ENCODE assay signal across 28 cellular contexts in genomic region chr22:49202226-49202625, GRCh38.
DNase-seq lines count a peak whose midpoint lies in the region; ATAC-seq and TF ChIP-seq lines count a peak whose summit lies in the region.
"Had no signal": no experiment of that assay in that cellular context is flagged by ENCODE, and none has a peak within 500 bp of the region (broad histone marks: within the 10 kb centered on the region; RNA-seq: fewer than 3 reads in every experiment).

No MANE protein-coding gene starts in this region.

- no peak for TF ChIP-seq CTCF in dorsolateral prefrontal cortex (IDR thresholded peaks at IDR 0.05 in 54 of 56, conservative IDR thresholded peaks at IDR 0.05 in 2 of 56; ENCODE audit: low read depth in 1 of 56, partially characterized antibody in 56 of 56)
- no peak for TF ChIP-seq CTCF in osteocyte (IDR thresholded peaks at IDR 0.05)

- no peaks in the 10 kb centered on the region for H3K9me3 Mint-ChIP-seq in activated naive CD8-positive, alpha-beta T cell treated with anti-CD3 and anti-CD28 coated beads, Interleukin-2, amount 10 ng/mL, durations not matched to agents 7 days and 5 days
- H3K9me3 Mint-ChIP-seq in activated naive CD8-positive, alpha-beta T cell treated with anti-CD3 and anti-CD28 coated beads, Interleukin-2, amount 50 U/mL, for 24 hours: no peaks in the 10 kb centered on the region
- H3K9me3 Mint-ChIP-seq in osteocyte (ENCODE audit: unreplicated experiment): peaks cover 12% of the 10 kb centered on the region
- H3K9me3 Mint-ChIP-seq: activated B cell treated with CpG ODN at 0.5 μM for 24 hours; activated naive CD4-positive, alpha-beta T cell treated with anti-CD3 and anti-CD28 coated beads, Interleukin-2, amount 50 U/mL, for 72 hours; activated T-helper 2 cell treated with anti-CD3 and anti-CD28 coated beads, Interferon-gamma antibody, Interleukin-2, Interleukin-4, amounts not matched to agents 10 μg/mL and 5 μg/mL and 100 μg/mL, durations not matched to agents 14 hours and 24 hours and 36 hours; CD4-positive, CD25-positive, alpha-beta regulatory T cell; stimulated activated naive B cell treated with anti-CD40 and anti-IgM and Interleukin-4, amounts not matched to agents 10 μg/mL and 1 μg/mL and 100 μg/mL, for 72 hours; T-cell had no signal

- H3K4me3 ChIP-seq in dorsolateral prefrontal cortex: no peak overlapping the region
- H3K4me3 ChIP-seq: A549, MG63, psoas muscle had no signal

- H3K4me3 Mint-ChIP-seq in activated naive CD8-positive, alpha-beta T cell treated with anti-CD3 and anti-CD28 coated beads, Interleukin-2, amount 10 ng/mL, durations not matched to agents 7 days and 5 days: no peak overlapping the region
- no peak overlapping the region for H3K4me3 Mint-ChIP-seq in activated naive CD8-positive, alpha-beta T cell treated with anti-CD3 and anti-CD28 coated beads, Interleukin-2, amount 50 U/mL, for 24 hours
- no peak overlapping the region for H3K4me3 Mint-ChIP-seq in osteocyte (ENCODE audit: unreplicated experiment)
- H3K4me3 Mint-ChIP-seq: activated B cell treated with CpG ODN at 0.5 μM for 24 hours; CD4-positive, CD25-positive, alpha-beta regulatory T cell; naive B cell; stimulated activated naive B cell treated with anti-CD40 and anti-IgM and Interleukin-4, amounts not matched to agents 10 μg/mL and 1 μg/mL and 100 μg/mL, for 72 hours; T-cell had no signal

- ATAC-seq in activated naive CD8-positive, alpha-beta T cell treated with anti-CD3 and anti-CD28 coated beads, Interleukin-2, amount 10 ng/mL, durations not matched to agents 7 days and 5 days (ENCODE audit: low read depth): no peak
- ATAC-seq in activated naive CD8-positive, alpha-beta T cell treated with anti-CD3 and anti-CD28 coated beads, Interleukin-2, amount 50 U/mL, for 24 hours: no peak
- ATAC-seq in GM21825 (IDR thresholded peaks at IDR 0.05; ENCODE audit: unreplicated experiment): no peak
- ATAC-seq in GM21576 (IDR thresholded peaks at IDR 0.05; ENCODE audit: unreplicated experiment): no peak
- ATAC-seq: A549; activated naive CD4-positive, alpha-beta T cell treated with anti-CD3 and anti-CD28 coated beads, Interleukin-2, amount 50 U/mL, for 72 hours; psoas muscle; stimulated activated naive B cell treated with anti-CD40 and anti-IgM and Interleukin-4, amounts not matched to agents 10 μg/mL and 1 μg/mL and 100 μg/mL, for 72 hours; T-cell had no signal

- DNase-seq in activated naive CD8-positive, alpha-beta T cell treated with anti-CD3 and anti-CD28 coated beads, Interleukin-2, amount 10 ng/mL, durations not matched to agents 7 days and 5 days: peak; percentile 6
- DNase-seq in activated naive CD8-positive, alpha-beta T cell treated with anti-CD3 and anti-CD28 coated beads, Interleukin-2, amount 50 U/mL, for 24 hours: no peak
- DNase-seq in dorsolateral prefrontal cortex (peak in 6 of 10 donors; percentile 3 to 22 (median 10)), osteocyte (ENCODE audit: extremely low spot score, unreplicated experiment) (peak; percentile 59), ureter (ENCODE audit: low spot score) (peak; percentile 15)
- no peak for DNase-seq in stimulated activated CD4-positive, alpha-beta T cell treated with anti-CD3 and anti-CD28 coated beads, Interleukin-4, amount 100 ng/mL, for 1 hour
- DNase-seq: activated B cell treated with CpG ODN at 0.5 μM for 24 hours; CD4-positive, CD25-positive, alpha-beta regulatory T cell; DND-41; effector memory CD4-positive, alpha-beta T cell; GF-D8; KBM-7; MG63; midbrain; naive B cell; NCI-H1105; NCI-H187 treated with DMSO at 0.1 percent for 48 hours; NCI-H526 treated with DMSO at 0.1 percent for 48 hours; NK-92 treated with Interleukin-12 subunit alpha and Interleukin-12 subunit beta, amount 100 ng/mL, for 24 hours; psoas muscle; stimulated activated naive B cell treated with anti-CD40 and anti-IgM and Interleukin-4, amounts not matched to agents 10 μg/mL and 1 μg/mL and 100 μg/mL, for 72 hours had no signal

- no peak overlapping the region for H3K27ac Mint-ChIP-seq in activated naive CD8-positive, alpha-beta T cell treated with anti-CD3 and anti-CD28 coated beads, Interleukin-2, amount 10 ng/mL, durations not matched to agents 7 days and 5 days
- H3K27ac Mint-ChIP-seq in activated naive CD8-positive, alpha-beta T cell treated with anti-CD3 and anti-CD28 coated beads, Interleukin-2, amount 50 U/mL, for 24 hours: no peak overlapping the region
- no peak overlapping the region for H3K27ac Mint-ChIP-seq in osteocyte (ENCODE audit: unreplicated experiment)
- H3K27ac Mint-ChIP-seq: activated B cell treated with CpG ODN at 0.5 μM for 24 hours; activated naive CD4-positive, alpha-beta T cell treated with anti-CD3 and anti-CD28 coated beads, Interleukin-2, amount 50 U/mL, for 72 hours; activated T-helper 2 cell treated with anti-CD3 and anti-CD28 coated beads, Interferon-gamma antibody, Interleukin-2, Interleukin-4, amounts not matched to agents 10 μg/mL and 5 μg/mL and 100 μg/mL, durations not matched to agents 14 hours and 24 hours and 36 hours; CD4-positive, CD25-positive, alpha-beta regulatory T cell; naive B cell; stimulated activated naive B cell treated with anti-CD40 and anti-IgM and Interleukin-4, amounts not matched to agents 10 μg/mL and 1 μg/mL and 100 μg/mL, for 72 hours; T-cell had no signal

- H3K27ac ChIP-seq in dorsolateral prefrontal cortex: no peak overlapping the region
- H3K27ac ChIP-seq: A549, neutrophil, psoas muscle had no signal

- H3K27me3 Mint-ChIP-seq in activated naive CD8-positive, alpha-beta T cell treated with anti-CD3 and anti-CD28 coated beads, Interleukin-2, amount 10 ng/mL, durations not matched to agents 7 days and 5 days: peaks cover 4% of the 10 kb centered on the region
- H3K27me3 Mint-ChIP-seq in activated naive CD8-positive, alpha-beta T cell treated with anti-CD3 and anti-CD28 coated beads, Interleukin-2, amount 50 U/mL, for 24 hours: peaks cover 10% of the 10 kb centered on the region
- no peaks in the 10 kb centered on the region for H3K27me3 Mint-ChIP-seq in osteocyte (ENCODE audit: unreplicated experiment)
- H3K27me3 Mint-ChIP-seq: activated B cell treated with CpG ODN at 0.5 μM for 24 hours; CD4-positive, CD25-positive, alpha-beta regulatory T cell had no signal

- intact Hi-C loops in dorsolateral prefrontal cortex (cut with DNase I): no loop called here

- no peaks in the 10 kb centered on the region for H3K36me3 Mint-ChIP-seq in activated naive CD8-positive, alpha-beta T cell treated with anti-CD3 and anti-CD28 coated beads, Interleukin-2, amount 10 ng/mL, durations not matched to agents 7 days and 5 days
- H3K36me3 Mint-ChIP-seq in activated naive CD8-positive, alpha-beta T cell treated with anti-CD3 and anti-CD28 coated beads, Interleukin-2, amount 50 U/mL, for 24 hours (ENCODE audit: low read depth): no peaks in the 10 kb centered on the region
- no peaks in the 10 kb centered on the region for H3K36me3 Mint-ChIP-seq in osteocyte (ENCODE audit: unreplicated experiment)
- H3K36me3 Mint-ChIP-seq: activated naive CD4-positive, alpha-beta T cell treated with anti-CD3 and anti-CD28 coated beads, Interleukin-2, amount 50 U/mL, for 72 hours; CD4-positive, CD25-positive, alpha-beta regulatory T cell; naive B cell; stimulated activated naive B cell treated with anti-CD40 and anti-IgM and Interleukin-4, amounts not matched to agents 10 μg/mL and 1 μg/mL and 100 μg/mL, for 72 hours; T-cell had no signal

- peaks cover 0 to 56% (median 9%) of the 10 kb centered on the region in 45 donors for H3K27me3 ChIP-seq in dorsolateral prefrontal cortex

- no peaks in the 10 kb centered on the region for H3K4me1 Mint-ChIP-seq in activated naive CD8-positive, alpha-beta T cell treated with anti-CD3 and anti-CD28 coated beads, Interleukin-2, amount 10 ng/mL, durations not matched to agents 7 days and 5 days
- H3K4me1 Mint-ChIP-seq in activated naive CD8-positive, alpha-beta T cell treated with anti-CD3 and anti-CD28 coated beads, Interleukin-2, amount 50 U/mL, for 24 hours: no peaks in the 10 kb centered on the region
- no peaks in the 10 kb centered on the region for H3K4me1 Mint-ChIP-seq in osteocyte (ENCODE audit: unreplicated experiment)
- H3K4me1 Mint-ChIP-seq: activated B cell treated with CpG ODN at 0.5 μM for 24 hours; CD4-positive, CD25-positive, alpha-beta regulatory T cell; naive B cell; T-cell had no signal

- POLR2A ChIA-PET in activated naive CD8-positive, alpha-beta T cell treated with anti-CD3 and anti-CD28 coated beads, Interleukin-2, amount 10 ng/mL, durations not matched to agents 7 days and 5 days (lab: Charles Lee): interaction anchor here (0.7 kb wide), 1 partner anchor 126 kb away, joined by 4 read pairs; no protein-coding TSS in a partner anchor

Comparison
In these comparisons a context has a peak if more than half of its experiments do, and no peak if none do; other contexts are left out.
1. DNase-seq: peak in activated naive CD8-positive, alpha-beta T cell treated with anti-CD3 and anti-CD28 coated beads, Interleukin-2, amount 10 ng/mL, durations not matched to agents 7 days and 5 days (single experiment), dorsolateral prefrontal cortex (6 of 10), osteocyte (single experiment) and ureter (single experiment); none in activated naive CD8-positive, alpha-beta T cell treated with anti-CD3 and anti-CD28 coated beads, Interleukin-2, amount 50 U/mL, for 24 hours (single experiment) and stimulated activated CD4-positive, alpha-beta T cell treated with anti-CD3 and anti-CD28 coated beads, Interleukin-4, amount 100 ng/mL, for 1 hour (single experiment).